16 cellular contexts compared by ENCODE assay signal in the genomic region with DNA sequence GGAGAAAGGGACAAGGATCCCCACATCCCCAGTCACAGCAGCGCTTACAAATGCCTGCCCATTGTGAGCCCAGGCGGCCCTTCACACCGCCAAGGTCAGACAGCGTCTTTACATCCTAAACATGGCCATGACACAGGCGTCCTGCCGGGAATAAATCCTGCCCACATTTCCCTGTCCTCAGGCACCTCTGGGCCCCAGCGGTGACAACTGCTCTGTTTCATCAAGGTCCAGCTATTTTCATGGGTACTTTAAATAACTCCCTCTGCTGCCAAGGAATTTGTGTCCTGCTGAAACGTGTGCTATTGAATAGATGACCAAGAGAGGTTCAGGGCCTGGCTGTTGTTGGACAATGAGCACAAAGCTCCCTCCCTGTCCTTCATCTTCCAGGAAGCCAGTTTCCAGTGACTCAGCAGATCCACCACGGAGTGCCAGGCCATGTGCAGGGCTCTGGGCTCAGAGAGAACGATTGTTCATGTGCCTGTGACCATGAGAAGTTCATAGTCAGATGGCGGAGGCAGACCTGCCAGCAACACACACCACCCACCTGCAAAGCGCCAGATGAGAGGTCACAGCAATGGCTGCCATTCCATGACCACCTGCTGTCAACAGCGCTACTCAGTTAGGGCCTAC.
A peak's percentile ranks its signal among the peaks of the same experiment; 100 is the strongest.
DNase-seq lines count a peak whose midpoint lies in the region; ATAC-seq and TF ChIP-seq lines count a peak whose summit lies in the region.
"Had no signal": no experiment of that assay in that cellular context is flagged by ENCODE, and none has a peak within 500 bp of the region (broad histone marks: within the 10 kb centered on the region; RNA-seq: fewer than 3 reads in every experiment).

No MANE protein-coding gene starts in this region.

- no peak overlapping the region for H3K4me3 Mint-ChIP-seq in natural killer cell treated with Interleukin-12 subunit alpha and Interleukin-12 subunit beta and Interleukin-15 and Interleukin-18, amount 100 ng/mL, for 72 hours
- no peak overlapping the region for H3K4me3 Mint-ChIP-seq in natural killer cell
- no peak overlapping the region for H3K4me3 Mint-ChIP-seq in nephron progenitor cell

- peak overlapping the region; percentile 28 for H3K27ac ChIP-seq in epithelial cell of prostate
- H3K27ac ChIP-seq: esophagus muscularis mucosa, ovary, thyroid gland had no signal

- H3K9me3 Mint-ChIP-seq in natural killer cell treated with Interleukin-12 subunit alpha and Interleukin-12 subunit beta and Interleukin-15 and Interleukin-18, amount 100 ng/mL, for 72 hours, result no peaks in the 10 kb centered on the region
- H3K9me3 Mint-ChIP-seq in natural killer cell, result no peaks in the 10 kb centered on the region
- H3K9me3 Mint-ChIP-seq in nephron progenitor cell, result peaks cover 10% of the 10 kb centered on the region
- H3K9me3 Mint-ChIP-seq: activated naive CD4-positive, alpha-beta T cell treated with anti-CD3 and anti-CD28 coated beads, Interleukin-2, amount 50 U/mL, for 72 hours had no signal

- TF ChIP-seq CTCF in natural killer cell (IDR thresholded peaks at IDR 0.05) (no peak), nephron progenitor cell (IDR thresholded peaks at IDR 0.05) (no peak)

- H3K36me3 Mint-ChIP-seq in natural killer cell treated with Interleukin-12 subunit alpha and Interleukin-12 subunit beta and Interleukin-15 and Interleukin-18, amount 100 ng/mL, for 72 hours, result no peaks in the 10 kb centered on the region
- no peaks in the 10 kb centered on the region for H3K36me3 Mint-ChIP-seq in natural killer cell
- no peaks in the 10 kb centered on the region for H3K36me3 Mint-ChIP-seq in nephron progenitor cell (ENCODE audit: low read depth)
- H3K36me3 Mint-ChIP-seq: activated naive CD4-positive, alpha-beta T cell treated with anti-CD3 and anti-CD28 coated beads, Interleukin-2, amount 50 U/mL, for 72 hours had no signal

- peaks cover 19 to 21% of the 10 kb centered on the region in 2 donors for H3K27me3 Mint-ChIP-seq in natural killer cell treated with Interleukin-12 subunit alpha and Interleukin-12 subunit beta and Interleukin-15 and Interleukin-18, amount 100 ng/mL, for 72 hours
- H3K27me3 Mint-ChIP-seq in natural killer cell (ENCODE audit: low read depth in 2 of 2) (peaks cover 10 to 24% of the 10 kb centered on the region in 2 donors), nephron progenitor cell (ENCODE audit: low read depth, poor library complexity) (peaks cover 11% of the 10 kb centered on the region)

- no peak overlapping the region for H3K27ac Mint-ChIP-seq in natural killer cell treated with Interleukin-12 subunit alpha and Interleukin-12 subunit beta and Interleukin-15 and Interleukin-18, amount 100 ng/mL, for 72 hours
- no peak overlapping the region for H3K27ac Mint-ChIP-seq in natural killer cell
- H3K27ac Mint-ChIP-seq in nephron progenitor cell, result peak overlapping the region; percentile 45

- peak; percentile 12 for DNase-seq in natural killer cell treated with Interleukin-12 subunit alpha and Interleukin-12 subunit beta and Interleukin-15 and Interleukin-18, amount 100 ng/mL, for 72 hours (ENCODE audit: low spot score)
- DNase-seq in natural killer cell, result no peak
- no peak for DNase-seq in epithelial cell of prostate (ENCODE audit: low read depth, low spot score)
- no peak for DNase-seq in nephron progenitor cell
- no peak for DNase-seq in COLO829 (ENCODE audit: low spot score)
- no peak for DNase-seq in activated T-cell treated with anti-CD3 and anti-CD28 coated beads for 4 hours
- no peak for DNase-seq in LoVo (ENCODE audit: low spot score)
- DNase-seq: mesendoderm, NCI-H1436 treated with DMSO at 0.1 percent for 48 hours, NCI-H69, SHP77 treated with DMSO at 0.1 percent for 48 hours, thyroid gland had no signal

- intact Hi-C loops in natural killer cell (cut with micrococcal nuclease), result no loop called here

- no peaks in the 10 kb centered on the region for H3K4me1 Mint-ChIP-seq in natural killer cell treated with Interleukin-12 subunit alpha and Interleukin-12 subunit beta and Interleukin-15 and Interleukin-18, amount 100 ng/mL, for 72 hours (ENCODE audit: low read depth in 2 of 2)
- H3K4me1 Mint-ChIP-seq in natural killer cell (no peaks in the 10 kb centered on the region), nephron progenitor cell (peaks cover 40% of the 10 kb centered on the region)

- no peak for ATAC-seq in natural killer cell treated with Interleukin-12 subunit alpha and Interleukin-12 subunit beta and Interleukin-15 and Interleukin-18, amount 100 ng/mL, for 72 hours
- ATAC-seq in natural killer cell (no peak), GM21786 (IDR thresholded peaks at IDR 0.05; ENCODE audit: unreplicated experiment) (no peak)
- ATAC-seq: activated naive CD4-positive, alpha-beta T cell treated with anti-CD3 and anti-CD28 coated beads, Interleukin-2, amount 50 U/mL, for 72 hours had no signal
